Comparison of ENCODE assay signal across 1 cellular context in the genomic region with DNA sequence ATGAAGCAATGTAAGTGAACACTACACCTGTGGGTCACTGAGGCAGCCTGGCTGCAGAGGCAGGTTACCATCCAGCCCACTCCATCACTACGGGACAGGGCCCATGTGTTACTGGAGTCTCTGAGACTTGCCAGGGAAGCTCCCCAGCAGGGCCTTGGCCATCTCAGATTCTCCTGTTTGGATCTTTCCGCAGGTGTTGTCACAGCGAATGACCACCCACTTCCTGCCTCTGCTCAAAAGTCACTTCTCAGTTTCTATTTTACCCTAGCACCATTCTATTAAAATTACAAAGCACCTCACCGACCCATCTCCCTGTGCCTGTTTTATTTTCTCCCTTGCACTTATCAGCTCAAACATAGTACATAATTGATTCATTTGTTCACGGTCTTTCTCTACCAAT.
TF ChIP-seq lines count a peak whose summit lies in the region.

No MANE protein-coding gene starts in this region.

TF ChIP-seq in H1, 55 proteins besides CTCF, POLR2A, EP300 and RAD21 (continued from another document):
- TF ChIP-seq, protein P1, sequence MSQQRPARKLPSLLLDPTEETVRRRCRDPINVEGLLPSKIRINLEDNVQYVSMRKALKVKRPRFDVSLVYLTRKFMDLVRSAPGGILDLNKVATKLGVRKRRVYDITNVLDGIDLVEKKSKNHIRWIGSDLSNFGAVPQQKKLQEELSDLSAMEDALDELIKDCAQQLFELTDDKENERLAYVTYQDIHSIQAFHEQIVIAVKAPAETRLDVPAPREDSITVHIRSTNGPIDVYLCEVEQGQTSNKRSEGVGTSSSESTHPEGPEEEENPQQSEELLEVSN (IDR thresholded peaks at IDR 0.05): no peak
- TF ChIP-seq POLR2AphosphoS5 (IDR thresholded peaks at IDR 0.05; ENCODE audit: low read depth, low read length) (no peak), SUZ12 (IDR thresholded peaks at IDR 0.05; ENCODE audit: low read length) (no peak), GTF2F1 (IDR thresholded peaks at IDR 0.05; ENCODE audit: borderline replicate concordance, low read depth, low read length) (no peak), POU5F1 (IDR thresholded peaks at IDR 0.05; ENCODE audit: low read depth, low read length) (no peak), ZNF274 (IDR thresholded peaks at IDR 0.05; ENCODE audit: borderline replicate concordance, extremely low read depth, low read length) (no peak), BACH1 (IDR thresholded peaks at IDR 0.05; ENCODE audit: low read length) (no peak), SP2 (IDR thresholded peaks at IDR 0.05; ENCODE audit: low read length) (no peak), CEBPB (IDR thresholded peaks at IDR 0.05; ENCODE audit: low read depth, low read length) (no peak), NRF1 (IDR thresholded peaks at IDR 0.05; ENCODE audit: low read depth, low read length) (no peak), YY1 (IDR thresholded peaks at IDR 0.05; ENCODE audit: low read depth, low read length) (no peak)
- TF ChIP-seq, protein P2, sequence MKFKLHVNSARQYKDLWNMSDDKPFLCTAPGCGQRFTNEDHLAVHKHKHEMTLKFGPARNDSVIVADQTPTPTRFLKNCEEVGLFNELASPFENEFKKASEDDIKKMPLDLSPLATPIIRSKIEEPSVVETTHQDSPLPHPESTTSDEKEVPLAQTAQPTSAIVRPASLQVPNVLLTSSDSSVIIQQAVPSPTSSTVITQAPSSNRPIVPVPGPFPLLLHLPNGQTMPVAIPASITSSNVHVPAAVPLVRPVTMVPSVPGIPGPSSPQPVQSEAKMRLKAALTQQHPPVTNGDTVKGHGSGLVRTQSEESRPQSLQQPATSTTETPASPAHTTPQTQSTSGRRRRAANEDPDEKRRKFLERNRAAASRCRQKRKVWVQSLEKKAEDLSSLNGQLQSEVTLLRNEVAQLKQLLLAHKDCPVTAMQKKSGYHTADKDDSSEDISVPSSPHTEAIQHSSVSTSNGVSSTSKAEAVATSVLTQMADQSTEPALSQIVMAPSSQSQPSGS (IDR thresholded peaks at IDR 0.05; ENCODE audit: low read length): no peak
- TF ChIP-seq, protein P3, sequence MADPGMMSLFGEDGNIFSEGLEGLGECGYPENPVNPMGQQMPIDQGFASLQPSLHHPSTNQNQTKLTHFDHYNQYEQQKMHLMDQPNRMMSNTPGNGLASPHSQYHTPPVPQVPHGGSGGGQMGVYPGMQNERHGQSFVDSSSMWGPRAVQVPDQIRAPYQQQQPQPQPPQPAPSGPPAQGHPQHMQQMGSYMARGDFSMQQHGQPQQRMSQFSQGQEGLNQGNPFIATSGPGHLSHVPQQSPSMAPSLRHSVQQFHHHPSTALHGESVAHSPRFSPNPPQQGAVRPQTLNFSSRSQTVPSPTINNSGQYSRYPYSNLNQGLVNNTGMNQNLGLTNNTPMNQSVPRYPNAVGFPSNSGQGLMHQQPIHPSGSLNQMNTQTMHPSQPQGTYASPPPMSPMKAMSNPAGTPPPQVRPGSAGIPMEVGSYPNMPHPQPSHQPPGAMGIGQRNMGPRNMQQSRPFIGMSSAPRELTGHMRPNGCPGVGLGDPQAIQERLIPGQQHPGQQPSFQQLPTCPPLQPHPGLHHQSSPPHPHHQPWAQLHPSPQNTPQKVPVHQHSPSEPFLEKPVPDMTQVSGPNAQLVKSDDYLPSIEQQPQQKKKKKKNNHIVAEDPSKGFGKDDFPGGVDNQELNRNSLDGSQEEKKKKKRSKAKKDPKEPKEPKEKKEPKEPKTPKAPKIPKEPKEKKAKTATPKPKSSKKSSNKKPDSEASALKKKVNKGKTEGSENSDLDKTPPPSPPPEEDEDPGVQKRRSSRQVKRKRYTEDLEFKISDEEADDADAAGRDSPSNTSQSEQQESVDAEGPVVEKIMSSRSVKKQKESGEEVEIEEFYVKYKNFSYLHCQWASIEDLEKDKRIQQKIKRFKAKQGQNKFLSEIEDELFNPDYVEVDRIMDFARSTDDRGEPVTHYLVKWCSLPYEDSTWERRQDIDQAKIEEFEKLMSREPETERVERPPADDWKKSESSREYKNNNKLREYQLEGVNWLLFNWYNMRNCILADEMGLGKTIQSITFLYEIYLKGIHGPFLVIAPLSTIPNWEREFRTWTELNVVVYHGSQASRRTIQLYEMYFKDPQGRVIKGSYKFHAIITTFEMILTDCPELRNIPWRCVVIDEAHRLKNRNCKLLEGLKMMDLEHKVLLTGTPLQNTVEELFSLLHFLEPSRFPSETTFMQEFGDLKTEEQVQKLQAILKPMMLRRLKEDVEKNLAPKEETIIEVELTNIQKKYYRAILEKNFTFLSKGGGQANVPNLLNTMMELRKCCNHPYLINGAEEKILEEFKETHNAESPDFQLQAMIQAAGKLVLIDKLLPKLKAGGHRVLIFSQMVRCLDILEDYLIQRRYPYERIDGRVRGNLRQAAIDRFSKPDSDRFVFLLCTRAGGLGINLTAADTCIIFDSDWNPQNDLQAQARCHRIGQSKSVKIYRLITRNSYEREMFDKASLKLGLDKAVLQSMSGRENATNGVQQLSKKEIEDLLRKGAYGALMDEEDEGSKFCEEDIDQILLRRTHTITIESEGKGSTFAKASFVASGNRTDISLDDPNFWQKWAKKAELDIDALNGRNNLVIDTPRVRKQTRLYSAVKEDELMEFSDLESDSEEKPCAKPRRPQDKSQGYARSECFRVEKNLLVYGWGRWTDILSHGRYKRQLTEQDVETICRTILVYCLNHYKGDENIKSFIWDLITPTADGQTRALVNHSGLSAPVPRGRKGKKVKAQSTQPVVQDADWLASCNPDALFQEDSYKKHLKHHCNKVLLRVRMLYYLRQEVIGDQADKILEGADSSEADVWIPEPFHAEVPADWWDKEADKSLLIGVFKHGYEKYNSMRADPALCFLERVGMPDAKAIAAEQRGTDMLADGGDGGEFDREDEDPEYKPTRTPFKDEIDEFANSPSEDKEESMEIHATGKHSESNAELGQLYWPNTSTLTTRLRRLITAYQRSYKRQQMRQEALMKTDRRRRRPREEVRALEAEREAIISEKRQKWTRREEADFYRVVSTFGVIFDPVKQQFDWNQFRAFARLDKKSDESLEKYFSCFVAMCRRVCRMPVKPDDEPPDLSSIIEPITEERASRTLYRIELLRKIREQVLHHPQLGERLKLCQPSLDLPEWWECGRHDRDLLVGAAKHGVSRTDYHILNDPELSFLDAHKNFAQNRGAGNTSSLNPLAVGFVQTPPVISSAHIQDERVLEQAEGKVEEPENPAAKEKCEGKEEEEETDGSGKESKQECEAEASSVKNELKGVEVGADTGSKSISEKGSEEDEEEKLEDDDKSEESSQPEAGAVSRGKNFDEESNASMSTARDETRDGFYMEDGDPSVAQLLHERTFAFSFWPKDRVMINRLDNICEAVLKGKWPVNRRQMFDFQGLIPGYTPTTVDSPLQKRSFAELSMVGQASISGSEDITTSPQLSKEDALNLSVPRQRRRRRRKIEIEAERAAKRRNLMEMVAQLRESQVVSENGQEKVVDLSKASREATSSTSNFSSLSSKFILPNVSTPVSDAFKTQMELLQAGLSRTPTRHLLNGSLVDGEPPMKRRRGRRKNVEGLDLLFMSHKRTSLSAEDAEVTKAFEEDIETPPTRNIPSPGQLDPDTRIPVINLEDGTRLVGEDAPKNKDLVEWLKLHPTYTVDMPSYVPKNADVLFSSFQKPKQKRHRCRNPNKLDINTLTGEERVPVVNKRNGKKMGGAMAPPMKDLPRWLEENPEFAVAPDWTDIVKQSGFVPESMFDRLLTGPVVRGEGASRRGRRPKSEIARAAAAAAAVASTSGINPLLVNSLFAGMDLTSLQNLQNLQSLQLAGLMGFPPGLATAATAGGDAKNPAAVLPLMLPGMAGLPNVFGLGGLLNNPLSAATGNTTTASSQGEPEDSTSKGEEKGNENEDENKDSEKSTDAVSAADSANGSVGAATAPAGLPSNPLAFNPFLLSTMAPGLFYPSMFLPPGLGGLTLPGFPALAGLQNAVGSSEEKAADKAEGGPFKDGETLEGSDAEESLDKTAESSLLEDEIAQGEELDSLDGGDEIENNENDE (IDR thresholded peaks at IDR 0.05; ENCODE audit: insufficient replicate concordance, low read length): no peak
